Comparison of ENCODE assay signal across 21 cellular contexts in the genomic region with DNA sequence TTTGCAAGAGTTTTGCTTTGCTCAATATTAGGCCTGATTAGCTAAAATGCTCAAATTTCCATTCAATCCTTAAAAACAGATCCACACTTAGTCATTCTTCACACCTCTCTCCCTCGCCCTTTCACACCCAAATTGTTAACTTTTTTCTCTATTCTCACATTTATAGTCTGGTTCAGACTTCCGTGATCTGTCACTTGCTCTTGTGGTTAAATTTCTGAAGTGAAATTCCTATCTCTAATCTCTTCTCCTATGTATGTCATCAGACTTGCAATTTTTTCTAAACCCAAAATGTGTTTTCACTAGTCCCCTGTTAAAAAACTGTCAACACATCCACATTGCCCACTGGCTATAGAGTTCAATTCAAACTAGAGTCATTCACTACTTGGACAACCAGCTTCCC.
A peak's percentile ranks its signal among the peaks of the same experiment; 100 is the strongest.
DNase-seq lines count a peak whose midpoint lies in the region; ATAC-seq, FAIRE-seq and TF ChIP-seq lines count a peak whose summit lies in the region.
"Had no signal": no experiment of that assay in that cellular context is flagged by ENCODE, and none has a peak within 500 bp of the region (broad histone marks: within the 10 kb centered on the region; RNA-seq: fewer than 3 reads in every experiment).

No MANE protein-coding gene starts in this region.

- no peak overlapping the region for H4K5ac ChIP-seq in mesendoderm (ENCODE audit: low read length)

- H3K9me3 ChIP-seq in heart right ventricle, result peaks cover 0 to 45% (median 0%) of the 10 kb centered on the region in 11 donors
- H3K9me3 ChIP-seq: BE2C had no signal

- H3K27ac Mint-ChIP-seq in natural killer cell treated with Interleukin-12 subunit alpha and Interleukin-12 subunit beta and Interleukin-15 and Interleukin-18, amount 100 ng/mL, for 72 hours, result peak overlapping the region in 1 of 2 donors; percentile 15
- H3K27ac Mint-ChIP-seq: CD4-positive, alpha-beta memory T cell; CD4-positive, CD25-positive, alpha-beta regulatory T cell; CD8-positive, alpha-beta memory T cell had no signal

- H3K79me2 ChIP-seq in mesendoderm (ENCODE audit: control insufficient read depth, insufficient read depth, low read length), result no peaks in the 10 kb centered on the region

- H3K4ac ChIP-seq in mesendoderm (ENCODE audit: low read depth, low read length), result no peak overlapping the region

- no peak for TF ChIP-seq CTCF in D721Med (IDR thresholded peaks at IDR 0.05; ENCODE audit: insufficient read depth, missing control alignments)
- TF ChIP-seq CTCF in heart right ventricle (IDR thresholded peaks at IDR 0.05), result no peak

- H3K79me1 ChIP-seq in mesendoderm (ENCODE audit: low read length), result no peaks in the 10 kb centered on the region

- peaks cover 10 to 19% of the 10 kb centered on the region in 2 donors for H3K4me1 Mint-ChIP-seq in natural killer cell treated with Interleukin-12 subunit alpha and Interleukin-12 subunit beta and Interleukin-15 and Interleukin-18, amount 100 ng/mL, for 72 hours (ENCODE audit: low read depth in 2 of 2)
- H3K4me1 Mint-ChIP-seq: CD14-positive monocyte; CD4-positive, alpha-beta memory T cell; CD4-positive, CD25-positive, alpha-beta regulatory T cell; CD8-positive, alpha-beta memory T cell had no signal

- no peak overlapping the region for H3K56ac ChIP-seq in mesendoderm (ENCODE audit: low read length)

- H3K36me3 ChIP-seq in mesendoderm (ENCODE audit: control insufficient read depth, insufficient read depth, low read length) (no peaks in the 10 kb centered on the region), heart right ventricle (no peaks in the 10 kb centered on the region)
- H3K36me3 ChIP-seq: BE2C had no signal

- intact Hi-C loops in Right ventricle myocardium superior (cut with DNase I), result no loop called here
- intact Hi-C loops in heart right ventricle (cut with DNase I), result no loop called here

- no peaks in the 10 kb centered on the region for H3K9me3 Mint-ChIP-seq in natural killer cell treated with Interleukin-12 subunit alpha and Interleukin-12 subunit beta and Interleukin-15 and Interleukin-18, amount 100 ng/mL, for 72 hours

- H3K27me3 ChIP-seq in mesendoderm (ENCODE audit: insufficient read depth, low read length, poor library complexity) (peaks cover 2% of the 10 kb centered on the region), heart right ventricle (no peaks in the 10 kb centered on the region)
- H3K27me3 ChIP-seq: BE2C, BLaER1 had no signal

- no peaks in the 10 kb centered on the region for H3K27me3 Mint-ChIP-seq in natural killer cell treated with Interleukin-12 subunit alpha and Interleukin-12 subunit beta and Interleukin-15 and Interleukin-18, amount 100 ng/mL, for 72 hours

- H3K36me3 Mint-ChIP-seq in natural killer cell treated with Interleukin-12 subunit alpha and Interleukin-12 subunit beta and Interleukin-15 and Interleukin-18, amount 100 ng/mL, for 72 hours, result peaks cover 28% of the 10 kb centered on the region
- H3K36me3 Mint-ChIP-seq: CD4-positive, alpha-beta memory T cell; CD4-positive, CD25-positive, alpha-beta regulatory T cell; CD8-positive, alpha-beta memory T cell had no signal

- H3K4me3 ChIP-seq in mesendoderm (ENCODE audit: low read length) (no peak overlapping the region), heart right ventricle (no peak overlapping the region)
- H3K4me3 ChIP-seq: BLaER1 had no signal

- H2BK5ac ChIP-seq in mesendoderm (ENCODE audit: low read length), result no peak overlapping the region

- H4K8ac ChIP-seq in mesendoderm (ENCODE audit: low read depth, low read length), result no peak overlapping the region

- H3K4me1 ChIP-seq in mesendoderm (ENCODE audit: control insufficient read depth, low read depth, low read length) (no peaks in the 10 kb centered on the region), heart right ventricle (no peaks in the 10 kb centered on the region)
- H3K4me1 ChIP-seq: BE2C, BLaER1 had no signal

- no peak overlapping the region for H3K27ac ChIP-seq in mesendoderm (ENCODE audit: low read depth, low read length)
- no peak overlapping the region for H3K27ac ChIP-seq in heart right ventricle
- H3K27ac ChIP-seq: BLaER1 had no signal

- H3K9ac ChIP-seq in mesendoderm (ENCODE audit: low read length), result no peak overlapping the region
- H3K9ac ChIP-seq: BLaER1 had no signal

- DNase-seq in D721Med (ENCODE audit: insufficient read length, low spot score) (no peak), OCI-M1 (lab: John Stamatoyannopoulos, UW) (peak; percentile 69), mesendoderm (peak; percentile 11), NCI-H510A (lab: John Stamatoyannopoulos, UW) (no peak), Right ventricle myocardium superior (no peak), GM19239 (ENCODE audit: insufficient read length, low spot score) (no peak), heart right ventricle (no peak)
- no peak for DNase-seq in natural killer cell treated with Interleukin-12 subunit alpha and Interleukin-12 subunit beta and Interleukin-15 and Interleukin-18, amount 100 ng/mL, for 72 hours (ENCODE audit: low spot score)
- DNase-seq: 8988T; ACHN; BE2C; C1 segment of cervical spinal cord; CD4-positive, alpha-beta memory T cell; CD4-positive, CD25-positive, alpha-beta regulatory T cell; CD8-positive, alpha-beta memory T cell; COR-L47; DMS79 treated with DMSO at 0.1 percent for 48 hours; GF-D8 had no signal

- H3K4me3 Mint-ChIP-seq in natural killer cell treated with Interleukin-12 subunit alpha and Interleukin-12 subunit beta and Interleukin-15 and Interleukin-18, amount 100 ng/mL, for 72 hours, result peak overlapping the region; percentile 14
- H3K4me3 Mint-ChIP-seq: CD14-positive monocyte; CD4-positive, alpha-beta memory T cell; CD4-positive, CD25-positive, alpha-beta regulatory T cell; CD8-positive, alpha-beta memory T cell had no signal

- H2BK15ac ChIP-seq in mesendoderm (replicated peaks; ENCODE audit: low read depth), result no peak overlapping the region

- H2AK5ac ChIP-seq in mesendoderm (ENCODE audit: low read length), result no peak overlapping the region

- H3K23ac ChIP-seq in mesendoderm (ENCODE audit: low read length), result no peak overlapping the region

- no peak overlapping the region for H3K18ac ChIP-seq in mesendoderm (ENCODE audit: low read length)

- peak; percentile 17 to 65 for ATAC-seq in natural killer cell treated with Interleukin-12 subunit alpha and Interleukin-12 subunit beta and Interleukin-15 and Interleukin-18, amount 100 ng/mL, for 72 hours
- ATAC-seq in Right ventricle myocardium superior (ENCODE audit: poor library complexity), result no peak
- ATAC-seq in heart right ventricle, result no peak

- FAIRE-seq in D721Med (lab: Jason Lieb, UNC) (peak; percentile 41), GM19239 (lab: Jason Lieb, UNC) (no peak)
- FAIRE-seq: GM12891 had no signal

- H3K4me2 ChIP-seq in mesendoderm (ENCODE audit: low read length), result no peak overlapping the region
- H3K4me2 ChIP-seq: BLaER1 had no signal

- no CpG with 5 or more reads among the region's 2 CpGs for WGBS in mesendoderm (ENCODE audit: extremely low coverage, insufficient coverage, low lambda C conversion rate)
- 79 to 87% methylated on average over 2 of the region's 2 CpGs for WGBS in heart right ventricle, 2 donors

- no peak overlapping the region for H2BK120ac ChIP-seq in mesendoderm (ENCODE audit: low read depth, low read length)

Comparison
In these comparisons a context has a peak if more than half of its experiments do, and no peak if none do; other contexts are left out.
1. DNase-seq: peak in OCI-M1 (single experiment) and mesendoderm (single experiment); none in D721Med (single experiment), natural killer cell treated with Interleukin-12 subunit alpha and Interleukin-12 subunit beta and Interleukin-15 and Interleukin-18, amount 100 ng/mL, for 72 hours (single experiment), NCI-H510A (single experiment), Right ventricle myocardium superior (single experiment), GM19239 (single experiment) and heart right ventricle (0 of 2).
2. ATAC-seq: peak in natural killer cell treated with Interleukin-12 subunit alpha and Interleukin-12 subunit beta and Interleukin-15 and Interleukin-18, amount 100 ng/mL, for 72 hours (2 of 2); none in Right ventricle myocardium superior (single experiment) and heart right ventricle (0 of 8).